In the genomic region with DNA sequence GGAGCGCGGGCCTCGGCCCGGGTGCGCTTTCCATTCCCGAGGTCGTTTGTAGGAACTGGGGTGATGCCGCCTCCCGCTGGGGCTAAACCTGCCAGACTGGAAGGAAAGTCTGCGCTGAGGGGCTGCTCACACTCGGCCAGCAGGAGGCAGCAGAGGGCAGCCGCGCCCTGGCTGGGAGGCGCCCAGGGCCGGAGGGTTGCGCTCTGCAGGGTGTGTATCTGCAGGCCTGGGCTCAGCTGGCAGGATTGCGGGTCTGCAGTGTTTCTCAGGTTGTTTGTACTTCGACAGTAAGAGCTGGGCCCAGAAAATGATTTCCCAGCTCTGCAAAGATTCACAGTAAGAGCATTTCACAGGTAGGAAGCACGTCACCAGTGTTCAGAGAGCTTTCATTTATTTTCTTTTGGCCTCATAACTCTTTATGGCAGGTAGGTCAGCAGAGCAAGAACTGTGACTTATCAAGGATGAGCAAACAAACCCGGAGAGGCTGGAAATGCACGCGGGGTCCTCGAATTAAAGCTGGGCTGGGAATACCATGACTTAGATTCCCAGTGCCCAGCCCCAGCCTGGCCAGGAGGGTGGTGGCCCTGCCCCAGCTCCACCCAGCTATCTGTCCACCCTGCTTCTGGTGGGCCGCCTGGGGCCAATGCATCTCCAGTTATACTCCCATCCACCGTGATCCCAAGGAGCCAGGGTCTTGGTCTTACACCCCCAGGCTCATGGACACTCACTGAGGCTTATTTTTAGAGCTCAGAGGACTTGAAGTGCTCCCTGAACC, we compare ENCODE assay signal across 9 cellular contexts. TPM values are rescaled to one million over a fixed set of nuclear protein-coding genes. Genes with fewer than 3 reads are reported as not detected.
DNase-seq lines count a peak whose midpoint lies in the region; ATAC-seq, FAIRE-seq and TF ChIP-seq lines count a peak whose summit lies in the region.
"Had no signal": no experiment of that assay in that cellular context is flagged by ENCODE, and none has a peak within 500 bp of the region (broad histone marks: within the 10 kb centered on the region; RNA-seq: fewer than 3 reads in every experiment).

No MANE protein-coding gene starts in this region.

- peaks cover 16% of the 10 kb centered on the region for H3K4me1 ChIP-seq in keratinocyte (ENCODE audit: control insufficient read depth, extremely low read depth, insufficient read depth, low read length)

- H3K79me2 ChIP-seq in keratinocyte (ENCODE audit: control insufficient read depth, insufficient read depth, low read length), result no peaks in the 10 kb centered on the region

- no peaks in the 10 kb centered on the region for H4K20me1 ChIP-seq in keratinocyte (ENCODE audit: control insufficient read depth, extremely low read depth, insufficient read depth, low read length)

- H3K36me3 ChIP-seq in brain microvascular endothelial cell (replicated peaks) (no peaks in the 10 kb centered on the region), keratinocyte (ENCODE audit: control insufficient read depth in 2 of 2, extremely low read depth in 1 of 2, insufficient read depth in 2 of 2, low read length in 2 of 2) (no peaks in the 10 kb centered on the region)

- H3K9ac ChIP-seq in keratinocyte (ENCODE audit: control insufficient read depth, extremely low read depth, insufficient read depth, low read length), result no peak overlapping the region

- H3K9me3 ChIP-seq in keratinocyte (ENCODE audit: control insufficient read depth, low read depth, low read length), result no peaks in the 10 kb centered on the region

- H3K4me2 ChIP-seq in keratinocyte (ENCODE audit: control insufficient read depth, extremely low read depth, insufficient read depth, low read depth, low read length), result peak overlapping the region; percentile 25

- dilution Hi-C loops in keratinocyte (cut with MboI; ENCODE audit: extremely low pct_ligation_motif_present, low sequenced_read_pairs), result no loop called here

- H3K4me3 ChIP-seq in brain microvascular endothelial cell (ENCODE audit: low read depth, low read length) (no peak overlapping the region), keratinocyte (ENCODE audit: control insufficient read depth in 2 of 3, extremely low read depth in 1 of 3, insufficient read depth in 2 of 3, low read depth in 1 of 3, low read length in 3 of 3) (no peak overlapping the region)

- peak; percentile 96 for ATAC-seq in GM21526 (IDR thresholded peaks at IDR 0.05; ENCODE audit: low FRiP score, unreplicated experiment)

- FAIRE-seq in keratinocyte (lab: Jason Lieb, UNC), result no peak
- FAIRE-seq: TTC549 had no signal

- in situ Hi-C loops in Caki2 (cut with HindIII; ENCODE audit: low pct_unique_long_range_greater_than_20kb, low sequenced_read_pairs), result no loop called here
- in situ Hi-C loops in brain microvascular endothelial cell (cut with HindIII; ENCODE audit: low pct_ligation_motif_present, low sequenced_read_pairs), result no loop called here

- H3K9me1 ChIP-seq in keratinocyte (ENCODE audit: control insufficient read depth, extremely low read depth, insufficient read depth, low read length), result no peaks in the 10 kb centered on the region

- peak; percentile 57 for DNase-seq in Caki2 (ENCODE audit: low read depth)
- DNase-seq in HuH-7 (ENCODE audit: low spot score), result peak; percentile 84
- DNase-seq in brain microvascular endothelial cell, result peak; percentile 39
- DNase-seq in keratinocyte (ENCODE audit: low read depth, low spot score), result no peak
- peak; percentile 74 for DNase-seq in stimulated activated CD4-positive, alpha-beta T cell treated with anti-CD3 and anti-CD28 coated beads, Interleukin-2, amount 100 ng/mL, for 4 hours (ENCODE audit: low read depth)
- no peak for DNase-seq in NCI-H128 (lab: John Stamatoyannopoulos, UW; ENCODE audit: unreplicated experiment)

- no peaks in the 10 kb centered on the region for H3K27me3 ChIP-seq in brain microvascular endothelial cell (replicated peaks)
- H3K27me3 ChIP-seq in keratinocyte (ENCODE audit: control insufficient read depth, extremely low read depth, insufficient read depth, low read length), result no peaks in the 10 kb centered on the region

- TF ChIP-seq CTCF in VCaP (conservative IDR thresholded peaks at IDR 0.05) (peak; percentile 93), brain microvascular endothelial cell (IDR thresholded peaks at IDR 0.05; ENCODE audit: low read depth, low read length, missing control alignments) (peak; percentile 98), keratinocyte (optimal IDR thresholded peaks at IDR 0.05 in 1 of 3, IDR thresholded peaks at IDR 0.05 in 1 of 3, conservative IDR thresholded peaks at IDR 0.05 in 1 of 3; ENCODE audit: extremely low read depth in 1 of 3, insufficient read depth in 2 of 3, low read length in 3 of 3) (peak; percentile 88 to 100 (median 99))

- H2AFZ ChIP-seq in keratinocyte (ENCODE audit: control insufficient read depth, low read length), result no peak overlapping the region

- H3K27ac ChIP-seq in VCaP (peak overlapping the region; percentile 31), brain microvascular endothelial cell (no peak overlapping the region), keratinocyte (ENCODE audit: control insufficient read depth, insufficient read depth, low read length) (no peak overlapping the region)

RNA-seq across cellular contexts. Expression of a gene that starts 15.2 kb away (rescaled TPM):
- total RNA-seq in Caki2 (2014; rRNA removed; shearing (Covaris generic); ENCODE audit: low replicate concordance), result 39.1 and 45.4 TPM in 2 replicates
- polyA plus RNA-seq in keratinocyte, result 37.7 to 49.1 TPM (median 42.4 TPM) in 3 replicates
- 21.4 TPM for polyA plus RNA-seq in keratinocyte (2011; ENCODE audit: low read depth)
- 42.4 and 43.6 TPM in 2 replicates for polyA plus RNA-seq in keratinocyte (2011; cell fraction: cytosol; rRNA removed)
- 50.5 and 54.4 TPM in 2 replicates for polyA plus RNA-seq in keratinocyte (2011; cell fraction: nucleus; rRNA removed)
- 30.2 and 33.7 TPM in 2 replicates for polyA plus RNA-seq in keratinocyte (2012; ENCODE audit: low replicate concordance)
- polyA minus RNA-seq in keratinocyte, result 45.4 to 48.3 TPM (median 46.3 TPM) in 3 replicates
- polyA minus RNA-seq in keratinocyte (2011; cell fraction: cytosol; rRNA and poly(A)+ RNA removed), result 26.5 TPM
- 15.2 and 28.3 TPM in 2 replicates for polyA minus RNA-seq in keratinocyte (2011; cell fraction: nucleus; rRNA and poly(A)+ RNA removed)

Comparison
In these comparisons a context has a peak if more than half of its experiments do, and no peak if none do; other contexts are left out.
1. DNase-seq: peak in Caki2 (single experiment), HuH-7 (single experiment), brain microvascular endothelial cell (single experiment) and stimulated activated CD4-positive, alpha-beta T cell treated with anti-CD3 and anti-CD28 coated beads, Interleukin-2, amount 100 ng/mL, for 4 hours (single experiment); none in keratinocyte (single experiment) and NCI-H128 (single experiment).
2. Peak in every context shown above with its lines, with median percentiles within 50 percentile points of each other: CTCF ChIP-seq.